ENCODE assay signal across 18 cellular contexts in the genomic region with DNA sequence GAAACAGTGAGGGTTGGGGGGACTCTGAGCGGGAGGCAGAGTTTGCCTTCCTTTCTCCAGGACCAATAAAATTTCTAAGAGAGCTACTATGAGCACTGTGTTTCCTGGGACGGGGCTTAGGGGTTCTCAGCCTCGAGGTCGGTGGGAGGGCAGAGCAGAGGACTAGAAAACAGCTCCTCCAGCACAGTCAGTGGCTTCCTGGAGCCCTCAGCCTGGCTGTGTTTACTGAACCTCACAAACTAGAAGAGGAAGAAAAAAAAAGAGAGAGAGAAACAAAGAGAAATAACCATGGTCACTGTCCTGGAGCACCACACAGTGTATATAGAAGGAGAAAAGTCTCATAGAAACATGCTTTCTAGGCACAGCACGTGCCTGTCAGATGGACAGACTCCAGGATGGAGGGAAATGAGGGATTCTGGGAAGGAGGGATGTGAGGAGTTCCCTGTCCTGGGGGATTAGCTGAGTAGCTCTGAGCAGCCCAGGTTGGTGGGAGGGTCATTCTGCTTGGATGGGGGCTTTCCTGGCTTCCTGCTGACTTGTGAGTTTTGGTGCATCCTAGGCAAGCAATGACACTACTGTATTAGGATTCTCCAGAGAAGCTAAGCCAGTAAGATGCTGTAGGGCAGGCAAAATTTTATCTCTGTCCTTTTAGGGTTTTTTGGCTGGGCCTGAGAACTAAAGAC. TPM values are rescaled to one million over a fixed set of nuclear protein-coding genes. Genes with fewer than 3 reads are reported as not detected.
A peak's percentile ranks its signal among the peaks of the same experiment; 100 is the strongest.
DNase-seq lines count a peak whose midpoint lies in the region; ATAC-seq and TF ChIP-seq lines count a peak whose summit lies in the region.
"Had no signal": no experiment of that assay in that cellular context is flagged by ENCODE, and none has a peak within 500 bp of the region (broad histone marks: within the 10 kb centered on the region; RNA-seq: fewer than 3 reads in every experiment).

No MANE protein-coding gene starts in this region.

- peak overlapping the region; percentile 91 for H3K4me2 ChIP-seq in OCI-LY7 (ENCODE audit: low read length)

- peaks cover 39% of the 10 kb centered on the region for H3K4me1 Mint-ChIP-seq in activated T-cell treated with anti-CD3 and anti-CD28 coated beads, Interleukin-2, amount 50 U/mL, for 72 hours (ENCODE audit: low read depth)
- H3K4me1 Mint-ChIP-seq in dendritic cell treated with granulocyte-macrophage colony-stimulating factor and Interleukin-4, amounts not matched to agents 40 ng/mL and 50 ng/mL, for 4 days (ENCODE audit: low read depth), result peaks cover 69% of the 10 kb centered on the region

- TF ChIP-seq POLR2A in spleen (IDR thresholded peaks at IDR 0.05), result no peak

- POLR2A ChIA-PET in OCI-LY7 (lab: Charles Lee), result no interaction called here
- POLR2A ChIA-PET in GM10248 (lab: Yijun Ruan, JAX), result no interaction called here

- no TSS peak for BruUV-seq in OCI-LY7 (replicated peaks; lab: Mats Ljungman, UMichigan)

- H3K27ac ChIP-seq in OCI-LY7 (ENCODE audit: low read depth, low read length, poor library complexity, severe bottlenecking) (peak overlapping the region; percentile 84), spleen (peak overlapping the region; percentile 2 to 94 (median 77))
- H3K27ac ChIP-seq: GM23248, HL-60, prostate gland had no signal

- H3K27ac Mint-ChIP-seq in activated T-cell treated with anti-CD3 and anti-CD28 coated beads, Interleukin-2, amount 50 U/mL, for 72 hours, result peak overlapping the region; percentile 59
- peak overlapping the region; percentile 95 for H3K27ac Mint-ChIP-seq in dendritic cell treated with granulocyte-macrophage colony-stimulating factor and Interleukin-4, amounts not matched to agents 40 ng/mL and 50 ng/mL, for 4 days

- H3K4me1 ChIP-seq in OCI-LY7 (ENCODE audit: insufficient read depth, low read length, poor library complexity, severe bottlenecking) (peaks cover 61% of the 10 kb centered on the region), spleen (peaks cover 24 to 89% (median 68%) of the 10 kb centered on the region in 6 donors)

- peaks cover 15 to 20% of the 10 kb centered on the region in 2 donors for H3K36me3 Mint-ChIP-seq in activated T-cell treated with anti-CD3 and anti-CD28 coated beads, Interleukin-2, amount 50 U/mL, for 72 hours (ENCODE audit: insufficient read depth in 2 of 2)
- H3K36me3 Mint-ChIP-seq in dendritic cell treated with granulocyte-macrophage colony-stimulating factor and Interleukin-4, amounts not matched to agents 40 ng/mL and 50 ng/mL, for 4 days (ENCODE audit: low read depth), result peaks cover 65% of the 10 kb centered on the region

- peaks cover 1 to 8% of the 10 kb centered on the region in 2 donors for H3K9me3 Mint-ChIP-seq in activated T-cell treated with anti-CD3 and anti-CD28 coated beads, Interleukin-2, amount 50 U/mL, for 72 hours
- no peaks in the 10 kb centered on the region for H3K9me3 Mint-ChIP-seq in dendritic cell treated with granulocyte-macrophage colony-stimulating factor and Interleukin-4, amounts not matched to agents 40 ng/mL and 50 ng/mL, for 4 days

- H3K9me3 ChIP-seq in OCI-LY7 (ENCODE audit: low read length) (peaks cover 10% of the 10 kb centered on the region; the same call in 1 of the 2 replicates), spleen (no peaks in the 10 kb centered on the region)
- H3K9me3 ChIP-seq: prostate gland had no signal

- ATAC-seq in activated T-cell treated with anti-CD3 and anti-CD28 coated beads, Interleukin-2, amount 50 U/mL, for 72 hours (replicated peaks in 1 of 2), result no peak
- ATAC-seq in HG03378 (IDR thresholded peaks at IDR 0.05; ENCODE audit: unreplicated experiment), result no peak

- no peak overlapping the region for H2AFZ ChIP-seq in OCI-LY7 (ENCODE audit: low read length)
- H2AFZ ChIP-seq: GM23248 had no signal

- peaks cover 62% of the 10 kb centered on the region for H3K36me3 ChIP-seq in OCI-LY7 (ENCODE audit: insufficient read depth, low read length)
- peaks cover 0 to 45% (median 4%) of the 10 kb centered on the region in 6 donors for H3K36me3 ChIP-seq in spleen
- H3K36me3 ChIP-seq: prostate gland had no signal

- H3K79me2 ChIP-seq in OCI-LY7 (ENCODE audit: insufficient read depth, low read depth, low read length), result peaks cover 39% of the 10 kb centered on the region; the same call in 1 of the 2 replicates

- 49 to 77% (median 71%) methylated on average over 5 of the region's 5 CpGs for WGBS in spleen, 5 donors

- H3K4me3 Mint-ChIP-seq in activated T-cell treated with anti-CD3 and anti-CD28 coated beads, Interleukin-2, amount 50 U/mL, for 72 hours, result no peak overlapping the region
- peak overlapping the region; percentile 41 for H3K4me3 Mint-ChIP-seq in dendritic cell treated with granulocyte-macrophage colony-stimulating factor and Interleukin-4, amounts not matched to agents 40 ng/mL and 50 ng/mL, for 4 days

- H4K20me1 ChIP-seq in OCI-LY7 (ENCODE audit: insufficient read depth, low read length), result no peaks in the 10 kb centered on the region

- no peaks in the 10 kb centered on the region for H3K9me2 ChIP-seq in OCI-LY7 (ENCODE audit: insufficient read depth, low read length)

- DNase-seq in activated T-cell treated with anti-CD3 and anti-CD28 coated beads, Interleukin-2, amount 50 U/mL, for 72 hours, result no peak
- no peak for DNase-seq in activated T-cell treated with anti-CD3 and anti-CD28 coated beads, Interleukin-2, amount 50 U/mL, for 48 hours
- DNase-seq in OCI-LY7 (ENCODE audit: low spot score) (peak; percentile 45), spleen (no peak), KG1 (lab: John Stamatoyannopoulos, UW) (no peak), GM10248 (ENCODE audit: extremely low spot score) (no peak)
- DNase-seq: activated CD4-positive, alpha-beta T cell treated with anti-CD3 and anti-CD28 coated beads, Interleukin-2, amount 50 U/mL, for 1 hour; activated naive CD4-positive, alpha-beta T cell treated with anti-CD3 and anti-CD28 coated beads, Interleukin-2, amount 50 U/mL, for 16 hours; cortex of kidney; foreskin fibroblast; GM23248 had no signal

- H3K27me3 Mint-ChIP-seq in activated T-cell treated with anti-CD3 and anti-CD28 coated beads, Interleukin-2, amount 50 U/mL, for 72 hours (ENCODE audit: low read depth), result peaks cover 9% of the 10 kb centered on the region
- H3K27me3 Mint-ChIP-seq in dendritic cell treated with granulocyte-macrophage colony-stimulating factor and Interleukin-4, amounts not matched to agents 40 ng/mL and 50 ng/mL, for 4 days, result peaks cover under 1% of the 10 kb centered on the region

- TF ChIP-seq CTCF in OCI-LY7 (conservative IDR thresholded peaks at IDR 0.05; ENCODE audit: low read length) (no peak), spleen (IDR thresholded peaks at IDR 0.05 in 8 of 11, conservative IDR thresholded peaks at IDR 0.05 in 3 of 11) (no peak), GM10248 (IDR thresholded peaks at IDR 0.05; ENCODE audit: control extremely low read depth, extremely low read depth, low read depth, missing control alignments) (no peak)

- H3K4me3 ChIP-seq in OCI-LY7 (ENCODE audit: low read depth, low read length, poor library complexity, severe bottlenecking), result peak overlapping the region; percentile 88
- H3K4me3 ChIP-seq in spleen, result no peak overlapping the region
- H3K4me3 ChIP-seq: GM23248, prostate gland had no signal

- intact Hi-C loops in OCI-LY7 (cut with micrococcal nuclease; ENCODE audit: unreplicated experiment), result loop anchor here (5.0 to 10.0 kb wide), 2 partner anchors 184 to 232 kb away; partner anchors contain the start of genes POLD4, PPP1CA and TBC1D10C
- intact Hi-C loops in dendritic cell treated with granulocyte-macrophage colony-stimulating factor and Interleukin-4, amounts not matched to agents 40 ng/mL and 50 ng/mL, for 4 days (cut with micrococcal nuclease), result loop anchor here (10.0 kb wide), 1 partner anchor 232 kb away; the partner anchor contains the start of gene POLD4
- intact Hi-C loops in spleen (cut with DNase I; ENCODE audit: low total_unique reads), result no loop called here

- H3K27me3 ChIP-seq in spleen (replicated peaks in 1 of 7), result no peaks in the 10 kb centered on the region

- CTCF ChIA-PET in OCI-LY7 (lab: Charles Lee; ENCODE audit: unreplicated experiment) (no interaction called here), GM10248 (lab: Yijun Ruan, JAX) (interaction anchor here (0.9 to 1.8 kb wide), 3 partner anchors 9 to 28 kb away, joined by 3 to 4 read pairs (median 4); no protein-coding TSS in a partner anchor)

RNA-seq across cellular contexts. Expression of gene GSTP1, which starts 3.1 kb away (rescaled TPM):
- 100 to 1,000 TPM; 199 to 215 TPM for total RNA-seq in activated T-cell treated with anti-CD3 and anti-CD28 coated beads, Interleukin-2, amount 50 U/mL, for 72 hours
- total RNA-seq in OCI-LY7 (2014; rRNA removed; shearing (Covaris generic)), result 1,251 and 1,604 TPM in 2 replicates
- 1,017 and 1,139 TPM in 2 replicates for total RNA-seq in OCI-LY7 (2022)
- total RNA-seq in spleen, result 100 to 1,000 TPM; 211 to 338 (median 275) TPM
- 100 to 1,000 TPM; 310 to 399 (median 343) TPM for polyA plus RNA-seq in spleen

RNA-seq across cellular contexts. Expression of gene NDUFV1, which starts 20.0 kb away (rescaled TPM):
- 100 to 1,000 TPM; 220 to 244 TPM for total RNA-seq in activated T-cell treated with anti-CD3 and anti-CD28 coated beads, Interleukin-2, amount 50 U/mL, for 72 hours
- 257 and 283 TPM in 2 replicates for total RNA-seq in OCI-LY7 (2014; rRNA removed; shearing (Covaris generic))
- total RNA-seq in OCI-LY7 (2022) (294 and 335 TPM in 2 replicates), spleen (100 to 1,000 TPM; 145 to 258 (median 185) TPM)
- polyA plus RNA-seq in spleen, result 100 to 1,000 TPM; 132 to 257 (median 213) TPM

RNA-seq across cellular contexts. Expression of gene NUDT8, which starts 43.0 kb away (rescaled TPM):
- total RNA-seq in activated T-cell treated with anti-CD3 and anti-CD28 coated beads, Interleukin-2, amount 50 U/mL, for 72 hours, result 10 to 100 TPM; 19.6 to 24.6 TPM
- 14.4 and 20.4 TPM in 2 replicates for total RNA-seq in OCI-LY7 (2014; rRNA removed; shearing (Covaris generic))
- total RNA-seq in OCI-LY7 (2022) (31.7 and 35.4 TPM in 2 replicates), spleen (1 to 10 TPM; 2.7 to 7.9 (median 5.8) TPM)
- 1 to 10 TPM; 5.4 to 9.2 (median 6.5) TPM for polyA plus RNA-seq in spleen

RNA-seq across cellular contexts. Expression of gene TBX10, which starts 52.9 kb away (rescaled TPM):
- total RNA-seq in activated T-cell treated with anti-CD3 and anti-CD28 coated beads, Interleukin-2, amount 50 U/mL, for 72 hours, result not detected
- 2.4 and 4.3 TPM in 2 replicates for total RNA-seq in OCI-LY7 (2014; rRNA removed; shearing (Covaris generic))
- total RNA-seq in OCI-LY7 (2022) (5.3 and 5.7 TPM in 2 replicates), spleen (not detected)
- under 1 TPM in 1 of 3 donors, not detected in 2; 0.08 TPM for polyA plus RNA-seq in spleen
- total RNA-seq: Daoy, GM23248, mesenteric fat pad, prostate gland had no signal
- polyA plus RNA-seq: AG04450, GM23248 had no signal
